8 cellular contexts compared by ENCODE assay signal in genomic region chr1:225881081-225882007, GRCh38. TPM values are rescaled to one million over a fixed set of nuclear protein-coding genes. Genes with fewer than 3 reads are reported as not detected.
DNase-seq lines count a peak whose midpoint lies in the region; ATAC-seq and TF ChIP-seq lines count a peak whose summit lies in the region.

No MANE protein-coding gene starts in this region.

- H3K27me3 Mint-ChIP-seq in T-helper 2 cell treated with Interferon-gamma antibody and Interleukin-4, amounts not matched to agents 5 μg/mL and 100 μg/mL, for 36 hours (ENCODE audit: low read depth), result peaks cover 11% of the 10 kb centered on the region

- H3K36me3 Mint-ChIP-seq in T-helper 2 cell treated with Interferon-gamma antibody and Interleukin-4, amounts not matched to agents 5 μg/mL and 100 μg/mL, for 36 hours (ENCODE audit: low read depth), result peaks cover 31% of the 10 kb centered on the region
- H3K36me3 Mint-ChIP-seq in stimulated activated effector memory CD8-positive, alpha-beta T cell treated with anti-CD3 and anti-CD28 coated beads, Interleukin-12 subunit alpha, Interleukin-12 subunit beta, amount 100 ng/mL, for 72 hours, result peaks cover 23% of the 10 kb centered on the region

- H3K27ac Mint-ChIP-seq in T-helper 2 cell treated with Interferon-gamma antibody and Interleukin-4, amounts not matched to agents 5 μg/mL and 100 μg/mL, for 36 hours, result peak overlapping the region; percentile 78
- H3K27ac Mint-ChIP-seq in stimulated activated effector memory CD8-positive, alpha-beta T cell treated with anti-CD3 and anti-CD28 coated beads, Interleukin-12 subunit alpha, Interleukin-12 subunit beta, amount 100 ng/mL, for 72 hours, result peak overlapping the region; percentile 86

- peak overlapping the region; percentile 90 for H3K4me3 Mint-ChIP-seq in T-helper 2 cell treated with Interferon-gamma antibody and Interleukin-4, amounts not matched to agents 5 μg/mL and 100 μg/mL, for 36 hours
- H3K4me3 Mint-ChIP-seq in stimulated activated effector memory CD8-positive, alpha-beta T cell treated with anti-CD3 and anti-CD28 coated beads, Interleukin-12 subunit alpha, Interleukin-12 subunit beta, amount 100 ng/mL, for 72 hours, result peak overlapping the region; percentile 85

- H3K27me3 ChIP-seq in colonic mucosa (no peaks in the 10 kb centered on the region), liver (ENCODE audit: control insufficient read depth in 4 of 4, insufficient read depth in 4 of 4, low read length in 3 of 4) (no peaks in the 10 kb centered on the region)

- no peaks in the 10 kb centered on the region for H3K9me3 Mint-ChIP-seq in T-helper 2 cell treated with Interferon-gamma antibody and Interleukin-4, amounts not matched to agents 5 μg/mL and 100 μg/mL, for 36 hours
- H3K9me3 Mint-ChIP-seq in stimulated activated effector memory CD8-positive, alpha-beta T cell treated with anti-CD3 and anti-CD28 coated beads, Interleukin-12 subunit alpha, Interleukin-12 subunit beta, amount 100 ng/mL, for 72 hours, result no peaks in the 10 kb centered on the region

- H3K9me3 ChIP-seq in colonic mucosa (no peaks in the 10 kb centered on the region), liver (ENCODE audit: control insufficient read depth in 4 of 4, low read length in 3 of 4) (no peaks in the 10 kb centered on the region)

- no peak for TF ChIP-seq CTCF in colonic mucosa (IDR thresholded peaks at IDR 0.05)
- no peak for TF ChIP-seq CTCF in liver (IDR thresholded peaks at IDR 0.05; ENCODE audit: low read depth, low read length, missing input control)

- DNase-seq in EH (ENCODE audit: low read depth) (peak; percentile 80), colonic mucosa (peak; percentile 79), cerebellar nuclear complex (lab: John Stamatoyannopoulos, UW) (no peak)
- no peak for DNase-seq in T-helper 2 cell treated with Interferon-gamma antibody and Interleukin-4, amounts not matched to agents 5 μg/mL and 100 μg/mL, for 36 hours (ENCODE audit: low spot score)
- DNase-seq in stimulated activated effector memory CD8-positive, alpha-beta T cell treated with anti-CD3 and anti-CD28 coated beads, Interleukin-12 subunit alpha, Interleukin-12 subunit beta, amount 100 ng/mL, for 72 hours (ENCODE audit: low spot score in 2 of 2), result peak in 1 of 2 donors; percentile 66

- H3K4me3 ChIP-seq in colonic mucosa (peak overlapping the region; percentile 73), liver (ENCODE audit: low read depth in 1 of 3, low read length in 3 of 3) (peak overlapping the region; percentile 75 to 94 (median 83))

- H3K36me3 ChIP-seq in colonic mucosa (no peaks in the 10 kb centered on the region), liver (ENCODE audit: control insufficient read depth in 4 of 4, insufficient read depth in 3 of 4, low read depth in 1 of 4, low read length in 3 of 4) (peaks cover 0 to 2% (median under 1%) of the 10 kb centered on the region in 4 donors)

- H3K9ac ChIP-seq in colonic mucosa (ENCODE audit: low read depth in 2 of 2, low read length in 2 of 2) (peak overlapping the region; percentile 99 to 100), liver (ENCODE audit: low read depth in 1 of 2, low read length in 2 of 2) (peak overlapping the region; percentile 85 to 90)

- 6% methylated on average over 28 of the region's 28 CpGs for WGBS in liver

- no peak for TF ChIP-seq RAD21 in liver (IDR thresholded peaks at IDR 0.05)

- peaks cover 40% of the 10 kb centered on the region for H3K4me1 Mint-ChIP-seq in T-helper 2 cell treated with Interferon-gamma antibody and Interleukin-4, amounts not matched to agents 5 μg/mL and 100 μg/mL, for 36 hours (ENCODE audit: low read depth)
- H3K4me1 Mint-ChIP-seq in stimulated activated effector memory CD8-positive, alpha-beta T cell treated with anti-CD3 and anti-CD28 coated beads, Interleukin-12 subunit alpha, Interleukin-12 subunit beta, amount 100 ng/mL, for 72 hours, result peaks cover 60% of the 10 kb centered on the region

- H3K27ac ChIP-seq in colonic mucosa (peak overlapping the region; percentile 95), liver (ENCODE audit: low read depth in 1 of 2, low read length in 2 of 2) (peak overlapping the region; percentile 97 to 98)

- peak; percentile 26 for ATAC-seq in HG03045 (IDR thresholded peaks at IDR 0.05; ENCODE audit: unreplicated experiment)
- ATAC-seq in stimulated activated effector memory CD8-positive, alpha-beta T cell treated with anti-CD3 and anti-CD28 coated beads, Interleukin-12 subunit alpha, Interleukin-12 subunit beta, amount 100 ng/mL, for 72 hours, result peak; percentile 57
- ATAC-seq in HG02884 (IDR thresholded peaks at IDR 0.05; ENCODE audit: unreplicated experiment), result no peak

- intact Hi-C loops in colonic mucosa (cut with DNase I), result no loop called here

- H3K4me1 ChIP-seq in colonic mucosa (peaks cover 22% of the 10 kb centered on the region), liver (ENCODE audit: control insufficient read depth in 4 of 4, insufficient read depth in 4 of 4, low read length in 3 of 4) (peaks cover 25 to 58% (median 52%) of the 10 kb centered on the region in 4 donors)

TF ChIP-seq in liver, 16 proteins besides CTCF, POLR2A, EP300 and RAD21:
- peak in 1 of 2 donors; percentile 16 for TF ChIP-seq HNF4A (conservative IDR thresholded peaks at IDR 0.05)
- TF ChIP-seq NR2F2 (IDR thresholded peaks at IDR 0.05), result no peak

RNA-seq across cellular contexts. Expression of gene TMEM63A, which starts 0.8 kb away (rescaled TPM):
- total RNA-seq in colonic mucosa, result 100 to 1,000 TPM; 124 to 165 TPM
- total RNA-seq in liver, result 10 to 100 TPM; 10.4 to 54.0 TPM
- polyA plus RNA-seq in liver, result 10 to 100 TPM in 1 of 2 donors, 1 to 10 TPM in 1; 9.6 to 12.9 TPM

RNA-seq across cellular contexts. Expression of gene LEFTY1, which starts 7.6 kb away (rescaled TPM):
- 100 to 1,000 TPM; 201 to 211 TPM for total RNA-seq in colonic mucosa
- 1 to 10 TPM; 1.1 to 1.4 TPM for total RNA-seq in liver
- polyA plus RNA-seq in liver, result under 1 TPM; 0.42 to 0.66 TPM

RNA-seq across cellular contexts. Expression of gene PYCR2, which starts 42.7 kb away (rescaled TPM):
- total RNA-seq in colonic mucosa (10 to 100 TPM; 34.0 to 61.6 TPM), liver (10 to 100 TPM; 26.9 to 39.0 TPM)
- polyA plus RNA-seq in liver, result 10 to 100 TPM; 16.8 to 41.0 TPM

RNA-seq across cellular contexts. Expression of gene LEFTY2, which starts 59.7 kb away (rescaled TPM):
- total RNA-seq in colonic mucosa, result under 1 TPM; 0.12 to 0.53 TPM
- total RNA-seq in liver, result under 1 TPM in 1 of 2 donors, not detected in 1; 0.09 TPM
- under 1 TPM in 1 of 2 donors, not detected in 1; 0.24 TPM for polyA plus RNA-seq in liver

Comparison
In these comparisons a context has a peak if more than half of its experiments do, and no peak if none do; other contexts are left out.
1. DNase-seq: peak in EH (single experiment) and colonic mucosa (single experiment); none in T-helper 2 cell treated with Interferon-gamma antibody and Interleukin-4, amounts not matched to agents 5 μg/mL and 100 μg/mL, for 36 hours (single experiment) and cerebellar nuclear complex (0 of 2).
2. RNA of gene LEFTY1, which starts 7.6 kb away (total RNA-seq): 201 to 211 TPM in colonic mucosa; 1.1 to 1.4 TPM in liver; every median in the first group is over 10 times any median in the second.